ENCODE assay signal across 27 cellular contexts in genomic region chr10:110927461-110927860, GRCh38.
"Had no signal": no experiment of that assay in that cellular context is flagged by ENCODE, and none has a peak within 500 bp of the region (broad histone marks: within the 10 kb centered on the region; RNA-seq: fewer than 3 reads in every experiment).

No MANE protein-coding gene starts in this region.

- H3K27ac Mint-ChIP-seq: naive thymus-derived CD8-positive, alpha-beta T cell; natural killer cell treated with Interleukin-12 subunit alpha and Interleukin-12 subunit beta and Interleukin-15 and Interleukin-18, amount 100 ng/mL, for 72 hours; nephron progenitor cell; stimulated activated effector memory CD8-positive, alpha-beta T cell treated with anti-CD3 and anti-CD28 coated beads, Interleukin-12 subunit alpha, Interleukin-12 subunit beta, amount 100 ng/mL, for 72 hours; stimulated activated naive B cell treated with anti-CD40 and anti-IgM and Interleukin-4, amounts not matched to agents 10 μg/mL and 1 μg/mL and 100 μg/mL, for 72 hours; stimulated activated naive CD8-positive, alpha-beta T cell treated with anti-CD3 and anti-CD28 coated beads, Interleukin-15, Interleukin-2, amounts not matched to agents 100 ng/mL and 50 ng/mL, for 24 hours; type B pancreatic cell had no signal

- H3K27ac ChIP-seq: neutrophil, pancreas, prostate gland, right lobe of liver, sigmoid colon, stomach, thoracic aorta, thyroid gland, transverse colon, upper lobe of right lung, uterus had no signal

- ATAC-seq: naive thymus-derived CD8-positive, alpha-beta T cell; natural killer cell treated with Interleukin-12 subunit alpha and Interleukin-12 subunit beta and Interleukin-15 and Interleukin-18, amount 100 ng/mL, for 72 hours; pancreas; right cardiac atrium; right lobe of liver; stimulated activated effector memory CD8-positive, alpha-beta T cell treated with anti-CD3 and anti-CD28 coated beads, Interleukin-12 subunit alpha, Interleukin-12 subunit beta, amount 100 ng/mL, for 72 hours; stimulated activated naive B cell treated with anti-CD40 and anti-IgM and Interleukin-4, amounts not matched to agents 10 μg/mL and 1 μg/mL and 100 μg/mL, for 72 hours; upper lobe of right lung had no signal

- H3K4me3 Mint-ChIP-seq: naive thymus-derived CD8-positive, alpha-beta T cell; natural killer cell treated with Interleukin-12 subunit alpha and Interleukin-12 subunit beta and Interleukin-15 and Interleukin-18, amount 100 ng/mL, for 72 hours; nephron progenitor cell; neural crest cell; stimulated activated effector memory CD8-positive, alpha-beta T cell treated with anti-CD3 and anti-CD28 coated beads, Interleukin-12 subunit alpha, Interleukin-12 subunit beta, amount 100 ng/mL, for 72 hours; stimulated activated naive B cell treated with anti-CD40 and anti-IgM and Interleukin-4, amounts not matched to agents 10 μg/mL and 1 μg/mL and 100 μg/mL, for 72 hours; stimulated activated naive CD8-positive, alpha-beta T cell treated with anti-CD3 and anti-CD28 coated beads, Interleukin-15, Interleukin-2, amounts not matched to agents 100 ng/mL and 50 ng/mL, for 24 hours; type B pancreatic cell had no signal

- DNase-seq: naive thymus-derived CD8-positive, alpha-beta T cell; nephron progenitor cell; nucleus accumbens; pancreas; right cardiac atrium; right lobe of liver; sigmoid colon; small intestine; stimulated activated CD4-positive, alpha-beta T cell treated with anti-CD3 and anti-CD28 coated beads, Interleukin-15, amount 100 ng/mL, for 24 hours; stimulated activated CD4-positive, alpha-beta T cell treated with anti-CD3 and anti-CD28 coated beads, Interleukin-2, amount 100 ng/mL, for 24 hours; stimulated activated CD4-positive, alpha-beta T cell treated with anti-CD3 and anti-CD28 coated beads, Interleukin-2, amount 100 ng/mL, for 48 hours; stimulated activated CD4-positive, alpha-beta T cell treated with anti-CD3 and anti-CD28 coated beads, Interleukin-4, amount 100 ng/mL, for 24 hours; stimulated activated naive B cell treated with anti-CD40 and anti-IgM and Interleukin-4, amounts not matched to agents 10 μg/mL and 1 μg/mL and 100 μg/mL, for 72 hours; stimulated activated naive CD4-positive, alpha-beta T cell treated with Interleukin-2 at 50 U/mL for 16 hours; stomach; thyroid gland; transverse colon; upper lobe of right lung; uterus had no signal

- H3K27me3 Mint-ChIP-seq: naive thymus-derived CD8-positive, alpha-beta T cell; natural killer cell treated with Interleukin-12 subunit alpha and Interleukin-12 subunit beta and Interleukin-15 and Interleukin-18, amount 100 ng/mL, for 72 hours; stimulated activated naive B cell treated with anti-CD40 and anti-IgM and Interleukin-4, amounts not matched to agents 10 μg/mL and 1 μg/mL and 100 μg/mL, for 72 hours; stimulated activated naive CD8-positive, alpha-beta T cell treated with anti-CD3 and anti-CD28 coated beads, Interleukin-15, Interleukin-2, amounts not matched to agents 100 ng/mL and 50 ng/mL, for 24 hours; type B pancreatic cell had no signal

- H3K4me3 ChIP-seq: pancreas, prostate gland, right lobe of liver, sigmoid colon, stomach, thoracic aorta, thyroid gland, transverse colon, upper lobe of right lung, uterus had no signal

- H3K36me3 ChIP-seq: neutrophil, pancreas, prostate gland, right lobe of liver, sigmoid colon, stomach, thoracic aorta, thyroid gland, transverse colon, upper lobe of right lung, uterus had no signal

- H3K9me3 Mint-ChIP-seq: naive thymus-derived CD8-positive, alpha-beta T cell; natural killer cell treated with Interleukin-12 subunit alpha and Interleukin-12 subunit beta and Interleukin-15 and Interleukin-18, amount 100 ng/mL, for 72 hours; nephron progenitor cell; neural crest cell; stimulated activated effector memory CD8-positive, alpha-beta T cell treated with anti-CD3 and anti-CD28 coated beads, Interleukin-12 subunit alpha, Interleukin-12 subunit beta, amount 100 ng/mL, for 72 hours; stimulated activated naive CD8-positive, alpha-beta T cell treated with anti-CD3 and anti-CD28 coated beads, Interleukin-15, Interleukin-2, amounts not matched to agents 100 ng/mL and 50 ng/mL, for 24 hours; type B pancreatic cell had no signal

- H3K27me3 ChIP-seq: neutrophil, pancreas, right lobe of liver, sigmoid colon, stomach, thyroid gland, transverse colon, upper lobe of right lung, uterus had no signal

- H3K9me3 ChIP-seq: neutrophil, pancreas, prostate gland, right lobe of liver, sigmoid colon, stomach, thoracic aorta, thyroid gland, transverse colon, upper lobe of right lung, uterus had no signal

- H3K4me1 ChIP-seq: prostate gland had no signal

- H3K36me3 Mint-ChIP-seq: natural killer cell treated with Interleukin-12 subunit alpha and Interleukin-12 subunit beta and Interleukin-15 and Interleukin-18, amount 100 ng/mL, for 72 hours; stimulated activated effector memory CD8-positive, alpha-beta T cell treated with anti-CD3 and anti-CD28 coated beads, Interleukin-12 subunit alpha, Interleukin-12 subunit beta, amount 100 ng/mL, for 72 hours had no signal
